Comparison of ENCODE assay signal across 19 cellular contexts in genomic region chr5:115577741-115578140, GRCh38.
"Had no signal": no experiment of that assay in that cellular context is flagged by ENCODE, and none has a peak within 500 bp of the region (broad histone marks: within the 10 kb centered on the region; RNA-seq: fewer than 3 reads in every experiment).

No MANE protein-coding gene starts in this region.

- ATAC-seq: activated CD4-positive, alpha-beta T cell treated with anti-CD3 and anti-CD28 coated beads for 36 hours; activated T-helper 17 cell treated with anti-CD3 and anti-CD28 coated beads, Interleukin-2, amount 50 U/mL, for 72 hours; body of pancreas; heart right ventricle; left lobe of liver had no signal

- H3K9me3 Mint-ChIP-seq: activated T-helper 17 cell treated with anti-CD3 and anti-CD28 coated beads, Interleukin-2, amount 50 U/mL, for 72 hours had no signal

- H3K4me3 Mint-ChIP-seq: activated CD4-positive, alpha-beta T cell treated with anti-CD3 and anti-CD28 coated beads for 36 hours; activated T-helper 17 cell treated with anti-CD3 and anti-CD28 coated beads, Interleukin-2, amount 50 U/mL, for 72 hours had no signal

- H3K4me3 ChIP-seq: body of pancreas, heart right ventricle, sigmoid colon, stomach, thoracic aorta had no signal

- H3K36me3 ChIP-seq: thoracic aorta had no signal

- H3K27me3 Mint-ChIP-seq: activated CD4-positive, alpha-beta T cell treated with anti-CD3 and anti-CD28 coated beads for 36 hours; activated T-helper 17 cell treated with anti-CD3 and anti-CD28 coated beads, Interleukin-2, amount 50 U/mL, for 72 hours had no signal

- H3K27ac Mint-ChIP-seq: activated CD4-positive, alpha-beta T cell treated with anti-CD3 and anti-CD28 coated beads for 36 hours; activated T-helper 17 cell treated with anti-CD3 and anti-CD28 coated beads, Interleukin-2, amount 50 U/mL, for 72 hours had no signal

- H3K4me1 ChIP-seq: body of pancreas, sigmoid colon, stomach had no signal

- H3K27ac ChIP-seq: body of pancreas, heart right ventricle, sigmoid colon, stomach, thoracic aorta, VCaP had no signal

- H3K27me3 ChIP-seq: body of pancreas, heart right ventricle, sigmoid colon, stomach had no signal

- DNase-seq: activated CD4-positive, alpha-beta T cell treated with anti-CD3 and anti-CD28 coated beads for 36 hours; activated naive CD4-positive, alpha-beta T cell treated with anti-CD3 and anti-CD28 coated beads, Interleukin-2, amount 50 U/mL, for 16 hours; activated T-cell treated with anti-CD3 and anti-CD28 coated beads for 4 hours; amniotic stem cell; body of pancreas; central memory CD4-positive, alpha-beta T cell; cortex of kidney; effector CD8-positive, alpha-beta T cell; heart right ventricle; islet precursor cell; mesendoderm; sigmoid colon; stimulated activated CD4-positive, alpha-beta T cell treated with anti-CD3 and anti-CD28 coated beads, Interleukin-2, amount 100 ng/mL, for 24 hours; stomach; T1000 had no signal

- H3K9me3 ChIP-seq: body of pancreas, sigmoid colon, stomach, thoracic aorta had no signal
